In genomic region chr5:149487672-149488071, GRCh38 we compare ENCODE assay signal across 13 cellular contexts.
DNase-seq lines count a peak whose midpoint lies in the region; ATAC-seq and TF ChIP-seq lines count a peak whose summit lies in the region.
"Had no signal": no experiment of that assay in that cellular context is flagged by ENCODE, and none has a peak within 500 bp of the region (broad histone marks: within the 10 kb centered on the region; RNA-seq: fewer than 3 reads in every experiment).

No MANE protein-coding gene starts in this region.

- peaks cover 48% of the 10 kb centered on the region for H3K36me3 Mint-ChIP-seq in Caco-2 (ENCODE audit: insufficient read depth, unreplicated experiment)

- H3K4me1 ChIP-seq in Caco-2 (peaks cover 30% of the 10 kb centered on the region), RWPE2 (ENCODE audit: insufficient read depth, poor library complexity, severe bottlenecking) (peaks cover 52% of the 10 kb centered on the region), foreskin keratinocyte (peaks cover 45% of the 10 kb centered on the region), gastrocnemius medialis (peaks cover 53 to 59% of the 10 kb centered on the region in 2 donors)

- no peak for TF ChIP-seq CTCF in Caco-2 (IDR thresholded peaks at IDR 0.05; ENCODE audit: insufficient read depth in 1 of 2, low read depth in 1 of 2, low read length in 1 of 2, severe bottlenecking in 1 of 2, unreplicated experiment in 1 of 2)
- TF ChIP-seq CTCF in RWPE2 (IDR thresholded peaks at IDR 0.05; ENCODE audit: poor library complexity, severe bottlenecking): no peak
- TF ChIP-seq CTCF in foreskin keratinocyte (conservative IDR thresholded peaks at IDR 0.05): no peak
- no peak for TF ChIP-seq CTCF in gastrocnemius medialis (IDR thresholded peaks at IDR 0.05 in 4 of 5, conservative IDR thresholded peaks at IDR 0.05 in 1 of 5)

- H3K27me3 ChIP-seq in Caco-2 (replicated peaks; ENCODE audit: control insufficient read depth, insufficient read depth, low read length) (no peaks in the 10 kb centered on the region), RWPE2 (ENCODE audit: insufficient read depth, poor library complexity, severe bottlenecking) (no peaks in the 10 kb centered on the region), foreskin keratinocyte (no peaks in the 10 kb centered on the region), gastrocnemius medialis (no peaks in the 10 kb centered on the region)

- POLR2A ChIA-PET in Caco-2 (lab: Charles Lee): no interaction called here

- in situ Hi-C loops in gastrocnemius medialis (cut with MboI; ENCODE audit: low sequenced_read_pairs in 4 of 4): no loop called here

- no peak for TF ChIP-seq POLR2A in gastrocnemius medialis (IDR thresholded peaks at IDR 0.05)

- H3K4me3 ChIP-seq in Caco-2 (ENCODE audit: low read depth, low read length): no peak overlapping the region
- no peak overlapping the region for H3K4me3 ChIP-seq in RWPE2 (ENCODE audit: severe bottlenecking)
- H3K4me3 ChIP-seq in gastrocnemius medialis: no peak overlapping the region

- ATAC-seq in RWPE2 (ENCODE audit: low read depth) (no peak), foreskin keratinocyte (no peak), gastrocnemius medialis (no peak), GM21619 (IDR thresholded peaks at IDR 0.05; ENCODE audit: unreplicated experiment) (no peak)

- H3K27ac ChIP-seq in RWPE2 (ENCODE audit: poor library complexity, severe bottlenecking) (peak overlapping the region; percentile 98), foreskin keratinocyte (peak overlapping the region; percentile 95), gastrocnemius medialis (peak overlapping the region; percentile 84 to 87 (median 85))

- H3K36me3 ChIP-seq in Caco-2 (ENCODE audit: control insufficient read depth, insufficient read depth, low read length) (no peaks in the 10 kb centered on the region), RWPE2 (ENCODE audit: low read depth) (no peaks in the 10 kb centered on the region), gastrocnemius medialis (no peaks in the 10 kb centered on the region)

- DNase-seq in Caco-2: no peak
- DNase-seq in RWPE2 (ENCODE audit: low spot score): no peak
- DNase-seq in foreskin keratinocyte: no peak
- DNase-seq in gastrocnemius medialis: no peak
- DNase-seq in GM19240 (ENCODE audit: insufficient read length, low spot score): no peak
- DNase-seq in kidney glomerular epithelial cell (lab: John Stamatoyannopoulos, UW): no peak
- no peak for DNase-seq in NCI-H146 (lab: John Stamatoyannopoulos, UW)
- DNase-seq: activated CD4-positive, alpha-beta T cell treated with anti-CD3 and anti-CD28 coated beads, Interleukin-2, amount 50 U/mL, for 1 hour; H7; NCI-H1092; NCI-H345; T-helper 2 cell had no signal

- BruUV-seq in Caco-2 (replicated peaks; lab: Mats Ljungman, UMichigan): no TSS peak

- H3K9me3 ChIP-seq in Caco-2: no peaks in the 10 kb centered on the region
- no peaks in the 10 kb centered on the region for H3K9me3 ChIP-seq in RWPE2 (ENCODE audit: severe bottlenecking)
- no peaks in the 10 kb centered on the region for H3K9me3 ChIP-seq in gastrocnemius medialis

- intact Hi-C loops in Caco-2 (cut with micrococcal nuclease; ENCODE audit: unreplicated experiment): no loop called here
- intact Hi-C loops in gastrocnemius medialis (cut with DNase I; ENCODE audit: low total_unique reads): no loop called here

- H3K4me3 Mint-ChIP-seq in Caco-2 (ENCODE audit: unreplicated experiment): no peak overlapping the region

- H3K27me3 Mint-ChIP-seq in Caco-2 (ENCODE audit: insufficient read depth, unreplicated experiment): no peaks in the 10 kb centered on the region

- H3K9me3 Mint-ChIP-seq in Caco-2 (ENCODE audit: unreplicated experiment): no peaks in the 10 kb centered on the region

- H3K27ac Mint-ChIP-seq in Caco-2 (ENCODE audit: unreplicated experiment): peak overlapping the region; percentile 36

- H3K4me1 Mint-ChIP-seq in Caco-2 (ENCODE audit: low read depth, unreplicated experiment): peaks cover 32% of the 10 kb centered on the region

- CTCF ChIA-PET in Caco-2 (lab: Charles Lee): interaction anchor here (1.5 kb wide), 1 partner anchor 131 kb away, joined by 3 read pairs; no protein-coding TSS in a partner anchor
